ENCODE assay signal across 10 cellular contexts in genomic region chr15:45703670-45704328, GRCh38.
DNase-seq lines count a peak whose midpoint lies in the region; ATAC-seq and TF ChIP-seq lines count a peak whose summit lies in the region.
"Had no signal": no experiment of that assay in that cellular context is flagged by ENCODE, and none has a peak within 500 bp of the region (broad histone marks: within the 10 kb centered on the region; RNA-seq: fewer than 3 reads in every experiment).

No MANE protein-coding gene starts in this region.

- no peaks in the 10 kb centered on the region for H4K20me1 ChIP-seq in fibroblast of lung (ENCODE audit: control insufficient read depth, extremely low read depth, insufficient read depth, low read length)

- H3K27ac ChIP-seq in fibroblast of lung (ENCODE audit: insufficient read depth, low read length) = no peak overlapping the region

- no peaks in the 10 kb centered on the region for H3K9me3 Mint-ChIP-seq in osteocyte (ENCODE audit: unreplicated experiment)

- H3K79me2 ChIP-seq in fibroblast of lung (ENCODE audit: control insufficient read depth, insufficient read depth, low read length) = no peaks in the 10 kb centered on the region

- no peak for TF ChIP-seq POLR2A in lower leg skin (IDR thresholded peaks at IDR 0.05)

- peaks cover 7% of the 10 kb centered on the region for H3K27me3 Mint-ChIP-seq in T-helper 17 cell
- H3K27me3 Mint-ChIP-seq in osteocyte (ENCODE audit: unreplicated experiment) = peaks cover 14% of the 10 kb centered on the region

- H2AFZ ChIP-seq in fibroblast of lung (ENCODE audit: low read length) = peak overlapping the region; percentile 30

- no peaks in the 10 kb centered on the region for H3K36me3 ChIP-seq in fibroblast of lung (ENCODE audit: control insufficient read depth, insufficient read depth, low read length)

- peak overlapping the region; percentile 62 for H3K4me2 ChIP-seq in fibroblast of lung (ENCODE audit: extremely low read depth, insufficient read depth, low read length)

- no peaks in the 10 kb centered on the region for H3K27me3 ChIP-seq in fibroblast of lung (ENCODE audit: control insufficient read depth, insufficient read depth, low read length)

- no peaks in the 10 kb centered on the region for H3K9me3 ChIP-seq in T-helper 17 cell (ENCODE audit: control insufficient read depth, low read length, poor library complexity, severe bottlenecking)
- no peaks in the 10 kb centered on the region for H3K9me3 ChIP-seq in fibroblast of lung (ENCODE audit: control insufficient read depth, insufficient read depth, low read depth, low read length)

- peak in 1 of 2 donors; percentile 21 for TF ChIP-seq CTCF in fibroblast of lung (conservative IDR thresholded peaks at IDR 0.05 in 1 of 2, IDR thresholded peaks at IDR 0.05 in 1 of 2; ENCODE audit: low read depth in 1 of 2, low read length in 2 of 2)
- TF ChIP-seq CTCF in osteocyte (IDR thresholded peaks at IDR 0.05) = peak; percentile 9
- TF ChIP-seq CTCF in lower leg skin (IDR thresholded peaks at IDR 0.05) = no peak

- peaks cover 16% of the 10 kb centered on the region for H3K4me1 Mint-ChIP-seq in T-helper 17 cell
- peaks cover 10% of the 10 kb centered on the region for H3K4me1 Mint-ChIP-seq in osteocyte (ENCODE audit: unreplicated experiment)

- H3K4me3 ChIP-seq in fibroblast of lung (replicated peaks in 1 of 4; ENCODE audit: control extremely low read depth in 1 of 4, insufficient read depth in 1 of 4, low read depth in 3 of 4, low read length in 4 of 4) (no peak overlapping the region), lower leg skin (ENCODE audit: low read depth, poor library complexity, severe bottlenecking) (no peak overlapping the region)

- H3K4me1 ChIP-seq in fibroblast of lung (ENCODE audit: control insufficient read depth, extremely low read depth, insufficient read depth, low read length) = no peaks in the 10 kb centered on the region

- H3K27ac Mint-ChIP-seq in T-helper 17 cell (no peak overlapping the region), osteocyte (ENCODE audit: unreplicated experiment) (no peak overlapping the region)

- 59 to 60% methylated on average over 12 to 13 of the region's 13 CpGs for WGBS in lower leg skin, 2 donors

- H3K9ac ChIP-seq in fibroblast of lung (ENCODE audit: insufficient read depth, low read length) = no peak overlapping the region

- DNase-seq in ELF-1 (ENCODE audit: low read depth, low spot score) (peak; percentile 68), T-helper 17 cell (no peak), fibroblast of lung (ENCODE audit: low read depth in 2 of 2) (no peak), osteocyte (ENCODE audit: extremely low spot score, unreplicated experiment) (no peak), NCI-H748 treated with DMSO at 0.1 percent for 48 hours (lab: John Stamatoyannopoulos, UW) (no peak), hepatic stellate cell (ENCODE audit: low spot score) (no peak), lower leg skin (ENCODE audit: low spot score in 2 of 2) (no peak)
- DNase-seq: NCI-H1417 treated with DMSO at 0.1 percent for 48 hours; stimulated activated CD4-positive, alpha-beta T cell treated with anti-CD3 and anti-CD28 coated beads, Interleukin-1b, Interleukin-23, amount 100 ng/mL, for 48 hours had no signal

- no peak for ATAC-seq in T-helper 17 cell
- no peak for ATAC-seq in HG03460 (IDR thresholded peaks at IDR 0.05; ENCODE audit: unreplicated experiment)

- H3K4me3 Mint-ChIP-seq in T-helper 17 cell (peak overlapping the region; percentile 62), osteocyte (ENCODE audit: unreplicated experiment) (peak overlapping the region; percentile 72)

- intact Hi-C loops in lower leg skin (cut with DNase I; ENCODE audit: low total_unique reads) = no loop called here

- H3K36me3 Mint-ChIP-seq in T-helper 17 cell (ENCODE audit: low read depth) = no peaks in the 10 kb centered on the region
- H3K36me3 Mint-ChIP-seq in osteocyte (ENCODE audit: unreplicated experiment) = no peaks in the 10 kb centered on the region
